Comparison of ENCODE assay signal across 8 cellular contexts in genomic region chr17:50719144-50719923, GRCh38. TPM values are rescaled to one million over a fixed set of nuclear protein-coding genes. Genes with fewer than 3 reads are reported as not detected.
DNase-seq lines count a peak whose midpoint lies in the region; ATAC-seq and TF ChIP-seq lines count a peak whose summit lies in the region.

A gene with protein sequence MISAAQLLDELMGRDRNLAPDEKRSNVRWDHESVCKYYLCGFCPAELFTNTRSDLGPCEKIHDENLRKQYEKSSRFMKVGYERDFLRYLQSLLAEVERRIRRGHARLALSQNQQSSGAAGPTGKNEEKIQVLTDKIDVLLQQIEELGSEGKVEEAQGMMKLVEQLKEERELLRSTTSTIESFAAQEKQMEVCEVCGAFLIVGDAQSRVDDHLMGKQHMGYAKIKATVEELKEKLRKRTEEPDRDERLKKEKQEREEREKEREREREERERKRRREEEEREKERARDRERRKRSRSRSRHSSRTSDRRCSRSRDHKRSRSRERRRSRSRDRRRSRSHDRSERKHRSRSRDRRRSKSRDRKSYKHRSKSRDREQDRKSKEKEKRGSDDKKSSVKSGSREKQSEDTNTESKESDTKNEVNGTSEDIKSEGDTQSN (plus strand): TSS chr17:50719603. CDS start chr17:50719733, 130 bp downstream.

- peak; percentile 92 for DNase-seq in CD14-positive monocyte (ENCODE audit: low spot score)
- peak; percentile 98 for DNase-seq in NCI-H774 (lab: John Stamatoyannopoulos, UW)
- peak; percentile 87 for DNase-seq in activated CD4-positive, alpha-beta T cell treated with anti-CD3 and anti-CD28 coated beads, Interleukin-2, amount 50 U/mL, for 4 hours
- peak; percentile 96 for DNase-seq in dermis blood vessel endothelial cell
- peak; percentile 95 to 96 (median 95) for DNase-seq in right lobe of liver
- DNase-seq in stimulated activated CD4-positive, alpha-beta T cell treated with anti-CD3 and anti-CD28 coated beads, Interleukin-4, amount 100 ng/mL, for 24 hours, result peak; percentile 93

- WGBS in right lobe of liver (ENCODE audit: insufficient coverage, low coverage, low lambda C conversion rate, missing lambda C conversion rate), result 5% methylated on average over 16 of the region's 76 CpGs

- no peaks in the 10 kb centered on the region for H3K27me3 ChIP-seq in right lobe of liver

- peaks cover 0 to 53% (median 26%) of the 10 kb centered on the region in 4 donors for H3K4me1 ChIP-seq in right lobe of liver

- no peaks in the 10 kb centered on the region for H3K9me3 ChIP-seq in right lobe of liver

- intact Hi-C loops in CD14-positive monocyte (cut with micrococcal nuclease), result loop anchor here (1.0 to 5.0 kb wide), 2 partner anchors 12 to 543 kb away; partner anchors contain the start of genes ANKRD40 (in 1 of the 2), MBTD1 (in 1 of the 2) and UTP18 (in 1 of the 2)
- intact Hi-C loops in right lobe of liver (cut with DNase I), result no loop called here

- H3K36me3 Mint-ChIP-seq in CD14-positive monocyte, result peaks cover 0 to 3% of the 10 kb centered on the region in 2 donors

- H3K36me3 ChIP-seq in right lobe of liver, result no peaks in the 10 kb centered on the region

- TF ChIP-seq CTCF in CD14-positive monocyte (IDR thresholded peaks at IDR 0.05) (no peak), right lobe of liver (IDR thresholded peaks at IDR 0.05) (no peak)

- TF ChIP-seq POLR2A in right lobe of liver (IDR thresholded peaks at IDR 0.05), result peak; percentile 79

- H3K27ac Mint-ChIP-seq in CD14-positive monocyte, result peak within 1 kb of the TSS; percentile 98 to 100 (median 99)

- H3K27ac ChIP-seq in right lobe of liver, result peak within 1 kb of the TSS; percentile 92 to 99 (median 98)

- H3K4me3 ChIP-seq in right lobe of liver, result peak within 1 kb of the TSS; percentile 74 to 93 (median 79)

- peak; percentile 80 for ATAC-seq in GM19438 (IDR thresholded peaks at IDR 0.05; ENCODE audit: low read depth, unreplicated experiment)
- peak; percentile 84 for ATAC-seq in HG03571 (IDR thresholded peaks at IDR 0.05; ENCODE audit: unreplicated experiment)
- ATAC-seq in right lobe of liver, result peak; percentile 90 to 97 (median 94)

- H3K27me3 Mint-ChIP-seq in CD14-positive monocyte (ENCODE audit: low read depth in 3 of 3), result no peaks in the 10 kb centered on the region

- peak within 1 kb of the TSS; percentile 96 to 97 for H3K4me3 Mint-ChIP-seq in CD14-positive monocyte

- H3K4me1 Mint-ChIP-seq in CD14-positive monocyte, result peaks cover 56% of the 10 kb centered on the region

- no peaks in the 10 kb centered on the region for H3K9me3 Mint-ChIP-seq in CD14-positive monocyte

RNA-seq across cellular contexts. Expression of the gene that starts here (rescaled TPM):
- 10 to 100 TPM; 14.6 to 17.1 TPM for polyA plus RNA-seq in CD14-positive monocyte
- total RNA-seq in dermis blood vessel endothelial cell (21.4 and 31.5 TPM in 2 replicates), right lobe of liver (10 to 100 TPM; 15.4 to 50.5 (median 31.0) TPM)

Comparison
In these comparisons a context has a peak if more than half of its experiments do, and no peak if none do; other contexts are left out.
1. Peak in every context shown above with its lines: DNase-seq, ATAC-seq, H3K4me3 ChIP-seq and H3K27ac ChIP-seq.
2. intact Hi-C loops: an anchor here in CD14-positive monocyte (1.0 to 5.0 kb wide); none called in right lobe of liver.